ENCODE assay signal across 20 cellular contexts in genomic region chr5:144032375-144032774, GRCh38.
DNase-seq lines count a peak whose midpoint lies in the region; ATAC-seq and TF ChIP-seq lines count a peak whose summit lies in the region.
"Had no signal": no experiment of that assay in that cellular context is flagged by ENCODE, and none has a peak within 500 bp of the region (broad histone marks: within the 10 kb centered on the region; RNA-seq: fewer than 3 reads in every experiment).

No MANE protein-coding gene starts in this region.

- H3K4me1 ChIP-seq in heart right ventricle (peaks cover 0 to 24% (median 11%) of the 10 kb centered on the region in 9 donors), Peyer's patch (no peaks in the 10 kb centered on the region)

- CTCF ChIA-PET in activated CD4-positive, alpha-beta T cell treated with anti-CD3 and anti-CD28 coated beads, Interleukin-2, amount 10 ng/mL, durations not matched to agents 7 days and 5 days (lab: Charles Lee) = no interaction called here

- H3K27ac Mint-ChIP-seq in activated CD4-positive, alpha-beta T cell treated with anti-CD3 and anti-CD28 coated beads, Interleukin-2, amount 10 ng/mL, durations not matched to agents 7 days and 5 days = no peak overlapping the region
- H3K27ac Mint-ChIP-seq: activated B cell treated with CpG ODN at 0.5 μM for 24 hours; activated CD8-positive, alpha-beta T cell treated with anti-CD3 and anti-CD28 coated beads, Interleukin-2, amount 10 ng/mL, durations not matched to agents 7 days and 5 days; stimulated activated memory B cell treated with anti-CD40 and anti-IgM and Interleukin-4, amounts not matched to agents 10 μg/mL and 1 μg/mL and 100 μg/mL, for 72 hours; T-helper 2 cell treated with Interferon-gamma antibody and Interleukin-4, amounts not matched to agents 5 μg/mL and 100 μg/mL, for 36 hours had no signal

- H3K4me3 ChIP-seq in heart right ventricle = no peak overlapping the region
- no peak overlapping the region for H3K4me3 ChIP-seq in Peyer's patch
- H3K4me3 ChIP-seq: thoracic aorta had no signal

- no peaks in the 10 kb centered on the region for H3K36me3 ChIP-seq in heart right ventricle
- no peaks in the 10 kb centered on the region for H3K36me3 ChIP-seq in Peyer's patch
- H3K36me3 ChIP-seq: thoracic aorta had no signal

- peaks cover 6% of the 10 kb centered on the region for H3K27me3 Mint-ChIP-seq in activated CD4-positive, alpha-beta T cell treated with anti-CD3 and anti-CD28 coated beads, Interleukin-2, amount 10 ng/mL, durations not matched to agents 7 days and 5 days

- no peaks in the 10 kb centered on the region for H3K9me3 Mint-ChIP-seq in activated CD4-positive, alpha-beta T cell treated with anti-CD3 and anti-CD28 coated beads, Interleukin-2, amount 10 ng/mL, durations not matched to agents 7 days and 5 days
- H3K9me3 Mint-ChIP-seq: activated B cell treated with CpG ODN at 0.5 μM for 24 hours; activated T-cell treated with anti-CD3 and anti-CD28 coated beads, Interleukin-2, amount 50 U/mL, for 4 hours; CD4-positive, CD25-positive, alpha-beta regulatory T cell; stimulated activated memory B cell treated with anti-CD40 and anti-IgM and Interleukin-4, amounts not matched to agents 10 μg/mL and 1 μg/mL and 100 μg/mL, for 72 hours; T-helper 2 cell treated with Interferon-gamma antibody and Interleukin-4, amounts not matched to agents 5 μg/mL and 100 μg/mL, for 36 hours had no signal

- ATAC-seq in Right ventricle myocardium superior (ENCODE audit: poor library complexity) = peak; percentile 80
- peak in 6 of 8 donors; percentile 52 to 77 (median 69) for ATAC-seq in heart right ventricle
- ATAC-seq in HG02884 (IDR thresholded peaks at IDR 0.05; ENCODE audit: unreplicated experiment) = no peak
- ATAC-seq: activated CD8-positive, alpha-beta T cell treated with anti-CD3 and anti-CD28 coated beads, Interleukin-2, amount 10 ng/mL, durations not matched to agents 7 days and 5 days; activated T-cell treated with anti-CD3 and anti-CD28 coated beads, Interleukin-2, amount 50 U/mL, for 4 hours; sciatic nerve; stimulated activated memory B cell treated with anti-CD40 and anti-IgM and Interleukin-4, amounts not matched to agents 10 μg/mL and 1 μg/mL and 100 μg/mL, for 72 hours had no signal

- H3K27me3 ChIP-seq in heart right ventricle (no peaks in the 10 kb centered on the region), Peyer's patch (no peaks in the 10 kb centered on the region)

- TF ChIP-seq CTCF in heart right ventricle (IDR thresholded peaks at IDR 0.05) (no peak), Peyer's patch (IDR thresholded peaks at IDR 0.05) (no peak)

- H3K36me3 Mint-ChIP-seq in activated CD4-positive, alpha-beta T cell treated with anti-CD3 and anti-CD28 coated beads, Interleukin-2, amount 10 ng/mL, durations not matched to agents 7 days and 5 days (ENCODE audit: low read depth) = no peaks in the 10 kb centered on the region
- H3K36me3 Mint-ChIP-seq: CD4-positive, CD25-positive, alpha-beta regulatory T cell; stimulated activated memory B cell treated with anti-CD40 and anti-IgM and Interleukin-4, amounts not matched to agents 10 μg/mL and 1 μg/mL and 100 μg/mL, for 72 hours had no signal

- H3K4me3 Mint-ChIP-seq in activated CD4-positive, alpha-beta T cell treated with anti-CD3 and anti-CD28 coated beads, Interleukin-2, amount 10 ng/mL, durations not matched to agents 7 days and 5 days = no peak overlapping the region
- H3K4me3 Mint-ChIP-seq: activated B cell treated with CpG ODN at 0.5 μM for 24 hours; activated CD8-positive, alpha-beta T cell treated with anti-CD3 and anti-CD28 coated beads, Interleukin-2, amount 10 ng/mL, durations not matched to agents 7 days and 5 days; activated T-cell treated with anti-CD3 and anti-CD28 coated beads, Interleukin-2, amount 50 U/mL, for 4 hours; CD4-positive, CD25-positive, alpha-beta regulatory T cell; stimulated activated memory B cell treated with anti-CD40 and anti-IgM and Interleukin-4, amounts not matched to agents 10 μg/mL and 1 μg/mL and 100 μg/mL, for 72 hours; T-helper 2 cell treated with Interferon-gamma antibody and Interleukin-4, amounts not matched to agents 5 μg/mL and 100 μg/mL, for 36 hours had no signal

- POLR2A ChIA-PET in activated CD4-positive, alpha-beta T cell treated with anti-CD3 and anti-CD28 coated beads, Interleukin-2, amount 10 ng/mL, durations not matched to agents 7 days and 5 days (lab: Charles Lee) = no interaction called here

- no peaks in the 10 kb centered on the region for H3K4me1 Mint-ChIP-seq in activated CD4-positive, alpha-beta T cell treated with anti-CD3 and anti-CD28 coated beads, Interleukin-2, amount 10 ng/mL, durations not matched to agents 7 days and 5 days
- H3K4me1 Mint-ChIP-seq: activated B cell treated with CpG ODN at 0.5 μM for 24 hours; CD4-positive, CD25-positive, alpha-beta regulatory T cell; stimulated activated memory B cell treated with anti-CD40 and anti-IgM and Interleukin-4, amounts not matched to agents 10 μg/mL and 1 μg/mL and 100 μg/mL, for 72 hours had no signal

- TF ChIP-seq POLR2A in Peyer's patch (IDR thresholded peaks at IDR 0.05) = no peak

- intact Hi-C loops in Right ventricle myocardium superior (cut with DNase I) = no loop called here
- intact Hi-C loops in cardiac septum (cut with DNase I) = loop anchor here (5.0 kb wide), 1 partner anchor 110 kb away; no protein-coding TSS in a partner anchor
- intact Hi-C loops in heart right ventricle (cut with DNase I) = loop anchor here in 1 of 10 donors (5.0 kb wide), 1 partner anchor 110 kb away; no protein-coding TSS in a partner anchor

- DNase-seq in Right ventricle myocardium superior = peak; percentile 44
- no peak for DNase-seq in cardiac septum (ENCODE audit: low spot score)
- DNase-seq in NCI-H345 treated with DMSO at 0.1 percent for 48 hours (lab: John Stamatoyannopoulos, UW; ENCODE audit: unreplicated experiment) = peak; percentile 41
- DNase-seq in heart right ventricle = peak in 1 of 2 donors; percentile 36
- no peak for DNase-seq in Peyer's patch
- no peak for DNase-seq in activated CD4-positive, alpha-beta T cell treated with anti-CD3 and anti-CD28 coated beads, Interleukin-2, amount 10 ng/mL, durations not matched to agents 7 days and 5 days
- no peak for DNase-seq in mesenteric fat pad (ENCODE audit: low spot score)
- DNase-seq: activated B cell treated with CpG ODN at 0.5 μM for 24 hours; activated CD8-positive, alpha-beta T cell treated with anti-CD3 and anti-CD28 coated beads, Interleukin-2, amount 10 ng/mL, durations not matched to agents 7 days and 5 days; activated naive CD4-positive, alpha-beta T cell treated with anti-CD3 and anti-CD28 coated beads, Interleukin-2, amount 50 U/mL, for 16 hours; activated T-cell treated with anti-CD3 and anti-CD28 coated beads, Interleukin-2, amount 50 U/mL, for 4 hours; CD4-positive, CD25-positive, alpha-beta regulatory T cell; DND-41; glutamatergic neuron; KG1 had no signal

- peak overlapping the region in 6 of 10 donors; percentile 13 to 52 (median 34) for H3K27ac ChIP-seq in heart right ventricle
- no peak overlapping the region for H3K27ac ChIP-seq in Peyer's patch
- H3K27ac ChIP-seq: thoracic aorta had no signal

- WGBS in heart right ventricle, 2 donors = 17 to 26% methylated on average over 6 of the region's 6 CpGs

- H3K9me3 ChIP-seq in heart right ventricle (no peaks in the 10 kb centered on the region), Peyer's patch (no peaks in the 10 kb centered on the region)
- H3K9me3 ChIP-seq: thoracic aorta had no signal

Comparison
In these comparisons a context has a peak if more than half of its experiments do, and no peak if none do; other contexts are left out.
1. DNase-seq: peak in Right ventricle myocardium superior (single experiment) and NCI-H345 treated with DMSO at 0.1 percent for 48 hours (single experiment); none in cardiac septum (single experiment), Peyer's patch (0 of 3), activated CD4-positive, alpha-beta T cell treated with anti-CD3 and anti-CD28 coated beads, Interleukin-2, amount 10 ng/mL, durations not matched to agents 7 days and 5 days (single experiment) and mesenteric fat pad (single experiment).
2. H3K27ac ChIP-seq: peak in heart right ventricle (6 of 10); none in Peyer's patch (0 of 4).